Comparison of ENCODE assay signal across 1 cellular context in the genomic region with DNA sequence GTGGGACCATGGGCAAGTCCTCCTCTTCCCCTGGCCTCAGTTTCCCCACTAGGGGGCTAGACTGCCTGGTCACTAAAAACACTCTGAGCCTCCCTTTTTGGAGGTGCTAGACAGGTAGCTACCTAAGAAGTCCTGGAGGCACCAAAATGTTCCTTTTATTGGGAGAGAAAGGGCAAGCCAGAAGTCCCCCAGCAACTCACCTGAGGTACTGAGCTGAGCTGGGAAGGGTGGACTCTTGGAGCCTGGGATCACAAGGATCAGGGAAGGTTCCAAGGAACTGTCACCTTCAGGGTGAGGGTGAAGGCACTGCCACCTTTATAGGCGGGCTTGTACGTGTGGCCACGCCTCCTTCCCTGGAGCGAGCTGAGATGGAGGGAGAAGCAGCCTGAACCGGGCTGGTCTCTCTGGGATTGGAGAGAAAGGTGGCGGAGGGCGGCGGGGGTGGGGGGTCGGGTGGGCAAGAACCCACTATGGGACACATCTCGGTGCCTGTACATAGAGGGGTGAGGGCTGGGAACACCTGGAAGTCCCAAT.
TF ChIP-seq lines count a peak whose summit lies in the region.

A gene with protein sequence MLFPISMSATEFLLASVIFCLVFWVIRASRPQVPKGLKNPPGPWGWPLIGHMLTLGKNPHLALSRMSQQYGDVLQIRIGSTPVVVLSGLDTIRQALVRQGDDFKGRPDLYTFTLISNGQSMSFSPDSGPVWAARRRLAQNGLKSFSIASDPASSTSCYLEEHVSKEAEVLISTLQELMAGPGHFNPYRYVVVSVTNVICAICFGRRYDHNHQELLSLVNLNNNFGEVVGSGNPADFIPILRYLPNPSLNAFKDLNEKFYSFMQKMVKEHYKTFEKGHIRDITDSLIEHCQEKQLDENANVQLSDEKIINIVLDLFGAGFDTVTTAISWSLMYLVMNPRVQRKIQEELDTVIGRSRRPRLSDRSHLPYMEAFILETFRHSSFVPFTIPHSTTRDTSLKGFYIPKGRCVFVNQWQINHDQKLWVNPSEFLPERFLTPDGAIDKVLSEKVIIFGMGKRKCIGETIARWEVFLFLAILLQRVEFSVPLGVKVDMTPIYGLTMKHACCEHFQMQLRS (minus strand): TSS at position 288 of the 534 bp plus-strand sequence. CDS start 2,431 bp downstream, outside the sequence.

TF ChIP-seq in GM12878, 131 proteins besides CTCF, POLR2A, EP300 and RAD21 (continued from another document):
- TF ChIP-seq, protein P1, sequence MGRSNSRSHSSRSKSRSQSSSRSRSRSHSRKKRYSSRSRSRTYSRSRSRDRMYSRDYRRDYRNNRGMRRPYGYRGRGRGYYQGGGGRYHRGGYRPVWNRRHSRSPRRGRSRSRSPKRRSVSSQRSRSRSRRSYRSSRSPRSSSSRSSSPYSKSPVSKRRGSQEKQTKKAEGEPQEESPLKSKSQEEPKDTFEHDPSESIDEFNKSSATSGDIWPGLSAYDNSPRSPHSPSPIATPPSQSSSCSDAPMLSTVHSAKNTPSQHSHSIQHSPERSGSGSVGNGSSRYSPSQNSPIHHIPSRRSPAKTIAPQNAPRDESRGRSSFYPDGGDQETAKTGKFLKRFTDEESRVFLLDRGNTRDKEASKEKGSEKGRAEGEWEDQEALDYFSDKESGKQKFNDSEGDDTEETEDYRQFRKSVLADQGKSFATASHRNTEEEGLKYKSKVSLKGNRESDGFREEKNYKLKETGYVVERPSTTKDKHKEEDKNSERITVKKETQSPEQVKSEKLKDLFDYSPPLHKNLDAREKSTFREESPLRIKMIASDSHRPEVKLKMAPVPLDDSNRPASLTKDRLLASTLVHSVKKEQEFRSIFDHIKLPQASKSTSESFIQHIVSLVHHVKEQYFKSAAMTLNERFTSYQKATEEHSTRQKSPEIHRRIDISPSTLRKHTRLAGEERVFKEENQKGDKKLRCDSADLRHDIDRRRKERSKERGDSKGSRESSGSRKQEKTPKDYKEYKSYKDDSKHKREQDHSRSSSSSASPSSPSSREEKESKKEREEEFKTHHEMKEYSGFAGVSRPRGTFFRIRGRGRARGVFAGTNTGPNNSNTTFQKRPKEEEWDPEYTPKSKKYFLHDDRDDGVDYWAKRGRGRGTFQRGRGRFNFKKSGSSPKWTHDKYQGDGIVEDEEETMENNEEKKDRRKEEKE (IDR thresholded peaks at IDR 0.05): no peak
- TF ChIP-seq JUNB (IDR thresholded peaks at IDR 0.05) (no peak), GATAD2B (conservative IDR thresholded peaks at IDR 0.05; ENCODE audit: low read depth) (no peak), SIN3A (IDR thresholded peaks at IDR 0.05; ENCODE audit: low read depth, low read length) (no peak), TCF3 (IDR thresholded peaks at IDR 0.05; ENCODE audit: borderline replicate concordance, insufficient read depth, low read depth, low read length) (no peak), TARDBP (IDR thresholded peaks at IDR 0.05; ENCODE audit: borderline replicate concordance) (no peak), SPI1 (IDR thresholded peaks at IDR 0.05; ENCODE audit: borderline replicate concordance, insufficient read depth, low read depth, low read length) (no peak), CEBPB (IDR thresholded peaks at IDR 0.05; ENCODE audit: borderline replicate concordance in 1 of 2, low read depth in 2 of 2, low read length in 2 of 2) (no peak), MTA3 (IDR thresholded peaks at IDR 0.05; ENCODE audit: borderline replicate concordance, low read length) (no peak), IKZF1 (conservative IDR thresholded peaks at IDR 0.05) (no peak), BACH1 (IDR thresholded peaks at IDR 0.05; ENCODE audit: borderline replicate concordance) (no peak)
- TF ChIP-seq, protein P2, sequence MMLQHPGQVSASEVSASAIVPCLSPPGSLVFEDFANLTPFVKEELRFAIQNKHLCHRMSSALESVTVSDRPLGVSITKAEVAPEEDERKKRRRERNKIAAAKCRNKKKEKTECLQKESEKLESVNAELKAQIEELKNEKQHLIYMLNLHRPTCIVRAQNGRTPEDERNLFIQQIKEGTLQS (IDR thresholded peaks at IDR 0.05; ENCODE audit: borderline replicate concordance, extremely low read depth, low read depth, low read length): no peak
- TF ChIP-seq, protein P3, sequence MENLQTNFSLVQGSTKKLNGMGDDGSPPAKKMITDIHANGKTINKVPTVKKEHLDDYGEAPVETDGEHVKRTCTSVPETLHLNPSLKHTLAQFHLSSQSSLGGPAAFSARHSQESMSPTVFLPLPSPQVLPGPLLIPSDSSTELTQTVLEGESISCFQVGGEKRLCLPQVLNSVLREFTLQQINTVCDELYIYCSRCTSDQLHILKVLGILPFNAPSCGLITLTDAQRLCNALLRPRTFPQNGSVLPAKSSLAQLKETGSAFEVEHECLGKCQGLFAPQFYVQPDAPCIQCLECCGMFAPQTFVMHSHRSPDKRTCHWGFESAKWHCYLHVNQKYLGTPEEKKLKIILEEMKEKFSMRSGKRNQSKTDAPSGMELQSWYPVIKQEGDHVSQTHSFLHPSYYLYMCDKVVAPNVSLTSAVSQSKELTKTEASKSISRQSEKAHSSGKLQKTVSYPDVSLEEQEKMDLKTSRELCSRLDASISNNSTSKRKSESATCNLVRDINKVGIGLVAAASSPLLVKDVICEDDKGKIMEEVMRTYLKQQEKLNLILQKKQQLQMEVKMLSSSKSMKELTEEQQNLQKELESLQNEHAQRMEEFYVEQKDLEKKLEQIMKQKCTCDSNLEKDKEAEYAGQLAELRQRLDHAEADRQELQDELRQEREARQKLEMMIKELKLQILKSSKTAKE (IDR thresholded peaks at IDR 0.05; ENCODE audit: low read depth, poor library complexity, severe bottlenecking): no peak
- TF ChIP-seq, protein P4, sequence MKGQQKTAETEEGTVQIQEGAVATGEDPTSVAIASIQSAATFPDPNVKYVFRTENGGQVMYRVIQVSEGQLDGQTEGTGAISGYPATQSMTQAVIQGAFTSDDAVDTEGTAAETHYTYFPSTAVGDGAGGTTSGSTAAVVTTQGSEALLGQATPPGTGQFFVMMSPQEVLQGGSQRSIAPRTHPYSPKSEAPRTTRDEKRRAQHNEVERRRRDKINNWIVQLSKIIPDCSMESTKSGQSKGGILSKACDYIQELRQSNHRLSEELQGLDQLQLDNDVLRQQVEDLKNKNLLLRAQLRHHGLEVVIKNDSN (IDR thresholded peaks at IDR 0.05; ENCODE audit: borderline replicate concordance, extremely low read length, insufficient read depth, low read depth, low read length): no peak
- TF ChIP-seq, protein P5, sequence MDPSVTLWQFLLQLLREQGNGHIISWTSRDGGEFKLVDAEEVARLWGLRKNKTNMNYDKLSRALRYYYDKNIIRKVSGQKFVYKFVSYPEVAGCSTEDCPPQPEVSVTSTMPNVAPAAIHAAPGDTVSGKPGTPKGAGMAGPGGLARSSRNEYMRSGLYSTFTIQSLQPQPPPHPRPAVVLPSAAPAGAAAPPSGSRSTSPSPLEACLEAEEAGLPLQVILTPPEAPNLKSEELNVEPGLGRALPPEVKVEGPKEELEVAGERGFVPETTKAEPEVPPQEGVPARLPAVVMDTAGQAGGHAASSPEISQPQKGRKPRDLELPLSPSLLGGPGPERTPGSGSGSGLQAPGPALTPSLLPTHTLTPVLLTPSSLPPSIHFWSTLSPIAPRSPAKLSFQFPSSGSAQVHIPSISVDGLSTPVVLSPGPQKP (IDR thresholded peaks at IDR 0.05; ENCODE audit: low read depth, low read length): no peak
- TF ChIP-seq, protein P6, sequence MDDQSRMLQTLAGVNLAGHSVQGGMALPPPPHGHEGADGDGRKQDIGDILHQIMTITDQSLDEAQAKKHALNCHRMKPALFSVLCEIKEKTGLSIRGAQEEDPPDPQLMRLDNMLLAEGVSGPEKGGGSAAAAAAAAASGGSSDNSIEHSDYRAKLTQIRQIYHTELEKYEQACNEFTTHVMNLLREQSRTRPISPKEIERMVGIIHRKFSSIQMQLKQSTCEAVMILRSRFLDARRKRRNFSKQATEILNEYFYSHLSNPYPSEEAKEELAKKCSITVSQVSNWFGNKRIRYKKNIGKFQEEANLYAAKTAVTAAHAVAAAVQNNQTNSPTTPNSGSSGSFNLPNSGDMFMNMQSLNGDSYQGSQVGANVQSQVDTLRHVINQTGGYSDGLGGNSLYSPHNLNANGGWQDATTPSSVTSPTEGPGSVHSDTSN (IDR thresholded peaks at IDR 0.05; ENCODE audit: insufficient replicate concordance, low read depth, low read length): no peak
